Comparison of ENCODE assay signal across 8 cellular contexts in genomic region chr11:93737904-93738612, GRCh38. TPM values are rescaled to one million over a fixed set of nuclear protein-coding genes. Genes with fewer than 3 reads are reported as not detected.
DNase-seq lines count a peak whose midpoint lies in the region; ATAC-seq, FAIRE-seq and TF ChIP-seq lines count a peak whose summit lies in the region.

No MANE protein-coding gene starts in this region.

- peaks cover 51% of the 10 kb centered on the region; the same call in 1 of the 2 replicates for H4K20me1 ChIP-seq in MM.1S (ENCODE audit: insufficient read depth, low read length)

- FAIRE-seq in bronchial epithelial cell (lab: Jason Lieb, UNC), result no peak

- H3K4me1 ChIP-seq in MM.1S (ENCODE audit: low read length), result peaks cover 23% of the 10 kb centered on the region

- peaks cover 45% of the 10 kb centered on the region for H3K36me3 ChIP-seq in MM.1S (replicated peaks; ENCODE audit: insufficient read depth, low read length)
- peaks cover 21% of the 10 kb centered on the region for H3K36me3 ChIP-seq in bronchial epithelial cell (ENCODE audit: control insufficient read depth, insufficient read depth, low read length)

- H3K4me1 Mint-ChIP-seq in nephron progenitor cell, result peaks cover 56% of the 10 kb centered on the region

- H3K79me2 ChIP-seq in MM.1S (ENCODE audit: low read length), result peaks cover 91% of the 10 kb centered on the region

- H2AFZ ChIP-seq in MM.1S (ENCODE audit: low read length), result no peak overlapping the region

- TF ChIP-seq CTCF in MM.1S (IDR thresholded peaks at IDR 0.05; ENCODE audit: low read length) (no peak), bronchial epithelial cell (IDR thresholded peaks at IDR 0.05; ENCODE audit: insufficient read depth, low read length, severe bottlenecking) (no peak), nephron progenitor cell (IDR thresholded peaks at IDR 0.05) (no peak)

- H3K27ac Mint-ChIP-seq in nephron progenitor cell, result peak overlapping the region; percentile 49

- H3K4me2 ChIP-seq in MM.1S (ENCODE audit: low read depth, low read length), result peak overlapping the region; percentile 88

- peaks cover 86% of the 10 kb centered on the region for H3F3A ChIP-seq in MM.1S (ENCODE audit: insufficient read depth, low read length)

- no peaks in the 10 kb centered on the region for H3K9me3 ChIP-seq in MM.1S (replicated peaks; ENCODE audit: insufficient read depth, low read length)

- H3K9me3 Mint-ChIP-seq in nephron progenitor cell, result no peaks in the 10 kb centered on the region

- H3K9ac ChIP-seq in MM.1S (ENCODE audit: low read length), result peak overlapping the region; percentile 99

- no peaks in the 10 kb centered on the region for H3K27me3 Mint-ChIP-seq in nephron progenitor cell (ENCODE audit: low read depth, poor library complexity)

- peaks cover 64% of the 10 kb centered on the region for H3K36me3 Mint-ChIP-seq in nephron progenitor cell (ENCODE audit: low read depth)

- no peaks in the 10 kb centered on the region for H3K9me2 ChIP-seq in MM.1S (replicated peaks; ENCODE audit: insufficient read depth, low read length)

- H3K27me3 ChIP-seq in MM.1S (replicated peaks; ENCODE audit: insufficient read depth, low read length) (no peaks in the 10 kb centered on the region), bronchial epithelial cell (ENCODE audit: control insufficient read depth, insufficient read depth, low read length) (no peaks in the 10 kb centered on the region)

- H3K4me3 Mint-ChIP-seq in nephron progenitor cell, result peak overlapping the region; percentile 100

- H3K27ac ChIP-seq in MM.1S (ENCODE audit: low read length), result peak overlapping the region; percentile 92; the same call in 1 of the 2 replicates

- ATAC-seq in GM18498 (IDR thresholded peaks at IDR 0.05; ENCODE audit: unreplicated experiment) (no peak), GM21390 (IDR thresholded peaks at IDR 0.05; ENCODE audit: unreplicated experiment) (no peak), HG03432 (IDR thresholded peaks at IDR 0.05; ENCODE audit: unreplicated experiment) (no peak)

- peak overlapping the region; percentile 96 for H3K4me3 ChIP-seq in MM.1S (ENCODE audit: low read length)
- H3K4me3 ChIP-seq in bronchial epithelial cell (ENCODE audit: low read depth, low read length), result peak overlapping the region; percentile 74

- peak; percentile 36 for DNase-seq in EL
- DNase-seq in MM.1S, result peak; percentile 35
- DNase-seq in bronchial epithelial cell (ENCODE audit: low read depth), result peak; percentile 84
- DNase-seq in nephron progenitor cell, result no peak
- DNase-seq in GF-D8 (lab: John Stamatoyannopoulos, UW), result no peak

RNA-seq across cellular contexts. Expression of gene TAF1D, which starts 3.2 kb away (rescaled TPM):
- total RNA-seq in bronchial epithelial cell, result 139 and 160 TPM in 2 replicates

RNA-seq across cellular contexts. Expression of gene C11orf54, which starts 3.4 kb away (rescaled TPM):
- 19.7 and 23.6 TPM in 2 replicates for total RNA-seq in bronchial epithelial cell

RNA-seq across cellular contexts. Expression of gene MED17, which starts 46.0 kb away (rescaled TPM):
- 20.4 and 23.7 TPM in 2 replicates for total RNA-seq in bronchial epithelial cell

Comparison
In these comparisons a context has a peak if more than half of its experiments do, and no peak if none do; other contexts are left out.
1. DNase-seq: peak in EL (single experiment), MM.1S (single experiment) and bronchial epithelial cell (single experiment); none in nephron progenitor cell (single experiment) and GF-D8 (single experiment).